In genomic region chr3:192042116-192042515, GRCh38 we compare ENCODE assay signal across 14 cellular contexts.
DNase-seq lines count a peak whose midpoint lies in the region; ATAC-seq and TF ChIP-seq lines count a peak whose summit lies in the region.
"Had no signal": no experiment of that assay in that cellular context is flagged by ENCODE, and none has a peak within 500 bp of the region (broad histone marks: within the 10 kb centered on the region; RNA-seq: fewer than 3 reads in every experiment).

No MANE protein-coding gene starts in this region.

- intact Hi-C loops in Right ventricle myocardium inferior (cut with DNase I) (no loop called here), A673 (cut with micrococcal nuclease; ENCODE audit: unreplicated experiment) (no loop called here)

- H3K9me3 ChIP-seq in A673 (ENCODE audit: low read depth, low read length, poor library complexity, severe bottlenecking) = no peaks in the 10 kb centered on the region
- H3K9me3 ChIP-seq: Caco-2, ovary, transverse colon had no signal

- CTCF ChIA-PET in A673 (lab: Charles Lee) = no interaction called here

- H3K36me3 ChIP-seq in A673 (ENCODE audit: insufficient read depth, low read length, poor library complexity, severe bottlenecking) = no peaks in the 10 kb centered on the region
- H3K36me3 ChIP-seq: ovary, transverse colon had no signal

- H3K4me1 ChIP-seq in A673 (ENCODE audit: insufficient read depth, low read length, poor library complexity, severe bottlenecking) = no peaks in the 10 kb centered on the region
- H3K4me1 ChIP-seq: Caco-2, transverse colon had no signal

- peak; percentile 100 for ATAC-seq in GM18517 (IDR thresholded peaks at IDR 0.05; ENCODE audit: unreplicated experiment)
- ATAC-seq in GM21381 (IDR thresholded peaks at IDR 0.05; ENCODE audit: unreplicated experiment) = peak; percentile 98
- peak; percentile 99 for ATAC-seq in HG03045 (IDR thresholded peaks at IDR 0.05; ENCODE audit: unreplicated experiment)
- ATAC-seq in Right ventricle myocardium inferior = no peak

- H3K27ac ChIP-seq in A673 (ENCODE audit: low read depth, low read length, poor library complexity, severe bottlenecking) = no peak overlapping the region
- H3K27ac ChIP-seq: ovary, transverse colon had no signal

- BruUV-seq in A673 (replicated peaks; lab: Mats Ljungman, UMichigan) = no TSS peak

- no peak for TF ChIP-seq CTCF in A673 (conservative IDR thresholded peaks at IDR 0.05; ENCODE audit: low read depth, low read length)

- H3K4me3 ChIP-seq in A673 (ENCODE audit: low read depth, low read length, poor library complexity, severe bottlenecking) = no peak overlapping the region
- H3K4me3 ChIP-seq: ovary, transverse colon had no signal

- POLR2A ChIA-PET in A673 (lab: Charles Lee; ENCODE audit: low non-redundant PET) = no interaction called here

- peak; percentile 54 for DNase-seq in NAMALWA (ENCODE audit: low spot score)
- no peak for DNase-seq in activated CD8-positive, alpha-beta memory T cell treated with anti-CD3 and anti-CD28 coated beads, Interleukin-2, amount 50 U/mL, for 48 hours
- DNase-seq in Right ventricle myocardium inferior (ENCODE audit: missing footprints) = no peak
- DNase-seq in glomerular visceral epithelial cell (ENCODE audit: extremely low spot score) = no peak
- no peak for DNase-seq in A673 (ENCODE audit: low spot score)
- DNase-seq: activated T-cell treated with anti-CD3 and anti-CD28 coated beads, Interleukin-2, amount 50 U/mL, for 48 hours; Caco-2; NCI-H526; ovary; T-helper 9 cell; transverse colon had no signal

- no peaks in the 10 kb centered on the region for H3K27me3 ChIP-seq in A673 (replicated peaks; ENCODE audit: insufficient read depth, low read depth, low read length, poor library complexity)
- H3K27me3 ChIP-seq: ovary, transverse colon had no signal
